In genomic region chr10:110008518-110009339, GRCh38 we compare ENCODE assay signal across 8 cellular contexts. TPM values are rescaled to one million over a fixed set of nuclear protein-coding genes. Genes with fewer than 3 reads are reported as not detected.
DNase-seq lines count a peak whose midpoint lies in the region; ATAC-seq, FAIRE-seq and TF ChIP-seq lines count a peak whose summit lies in the region.

No MANE protein-coding gene starts in this region.

- H3K4me3 Mint-ChIP-seq in activated naive CD8-positive, alpha-beta T cell treated with anti-CD3 and anti-CD28 coated beads for 36 hours, result no peak overlapping the region

- H3K27ac ChIP-seq in right cardiac atrium (ENCODE audit: low read length) (peak overlapping the region; percentile 89), skin epidermis (peak overlapping the region; percentile 64 to 96 (median 91))

- TF ChIP-seq POLR2A in GM12892 (IDR thresholded peaks at IDR 0.05; ENCODE audit: low read depth, low read length), result no peak

- peaks cover 51% of the 10 kb centered on the region for H3K4me1 Mint-ChIP-seq in activated naive CD8-positive, alpha-beta T cell treated with anti-CD3 and anti-CD28 coated beads for 36 hours

- no peaks in the 10 kb centered on the region for H3K27me3 Mint-ChIP-seq in activated naive CD8-positive, alpha-beta T cell treated with anti-CD3 and anti-CD28 coated beads for 36 hours

- no peaks in the 10 kb centered on the region for H3K9me3 Mint-ChIP-seq in activated naive CD8-positive, alpha-beta T cell treated with anti-CD3 and anti-CD28 coated beads for 36 hours

- H3K27me3 ChIP-seq in right cardiac atrium (ENCODE audit: control insufficient read depth, insufficient read depth), result no peaks in the 10 kb centered on the region

- H3K4me1 ChIP-seq in right cardiac atrium (ENCODE audit: control insufficient read depth, insufficient read depth, low read length), result peaks cover 4% of the 10 kb centered on the region

- peaks cover 3% of the 10 kb centered on the region for H3K36me3 Mint-ChIP-seq in activated naive CD8-positive, alpha-beta T cell treated with anti-CD3 and anti-CD28 coated beads for 36 hours

- WGBS in right cardiac atrium, result under 1% methylated on average over 30 of the region's 30 CpGs

- ATAC-seq in HG03064 (IDR thresholded peaks at IDR 0.05; ENCODE audit: low read depth, unreplicated experiment) (peak; percentile 23), right cardiac atrium (no peak), HG03095 (IDR thresholded peaks at IDR 0.05; ENCODE audit: unreplicated experiment) (no peak)

- FAIRE-seq in GM12892 (lab: Jason Lieb, UNC), result peak; percentile 80

- intact Hi-C loops in right cardiac atrium (cut with DNase I), result loop anchor here (10.0 kb wide), 2 partner anchors 84 to 114 kb away; partner anchors contain the start of gene XPNPEP1 (in 1 of the 4)

- peak overlapping the region; percentile 98 for H3K4me3 ChIP-seq in right cardiac atrium (ENCODE audit: low read length)
- peak overlapping the region; percentile 60 to 98 (median 90) for H3K4me3 ChIP-seq in skin epidermis

- no peaks in the 10 kb centered on the region for H3K9me3 ChIP-seq in right cardiac atrium (ENCODE audit: control insufficient read depth, low read length)

- DNase-seq in GM12892 (ENCODE audit: insufficient read length) (no peak), RPMI7951 (ENCODE audit: low read depth) (peak; percentile 17), right cardiac atrium (peak; percentile 30 to 66 (median 64)), NCI-H2196 treated with DMSO at 0.1 percent for 48 hours (lab: John Stamatoyannopoulos, UW; ENCODE audit: unreplicated experiment) (no peak)
- peak; percentile 36 for DNase-seq in activated naive CD8-positive, alpha-beta T cell treated with anti-CD3 and anti-CD28 coated beads for 36 hours

- H3K27ac Mint-ChIP-seq in activated naive CD8-positive, alpha-beta T cell treated with anti-CD3 and anti-CD28 coated beads for 36 hours, result peak overlapping the region; percentile 92

RNA-seq across cellular contexts. Expression of gene ADD3, which starts 0.9 kb away (rescaled TPM):
- 20.9 TPM for polyA plus RNA-seq in GM12892 (2012; ENCODE audit: missing spikeins)
- 43.9 and 294 TPM in 2 replicates for total RNA-seq in RPMI7951 (2014; rRNA removed; shearing (Covaris generic))
- total RNA-seq in activated naive CD8-positive, alpha-beta T cell treated with anti-CD3 and anti-CD28 coated beads for 36 hours, result 10 to 100 TPM; 44.0 to 52.5 TPM
- 100 to 1,000 TPM; 113 to 146 (median 124) TPM for total RNA-seq in right cardiac atrium
- 47.4 TPM for polyA plus RNA-seq in right cardiac atrium

Comparison
In these comparisons a context has a peak if more than half of its experiments do, and no peak if none do; other contexts are left out.
1. DNase-seq: peak in RPMI7951 (single experiment), activated naive CD8-positive, alpha-beta T cell treated with anti-CD3 and anti-CD28 coated beads for 36 hours (single experiment) and right cardiac atrium (3 of 3); none in GM12892 (single experiment) and NCI-H2196 treated with DMSO at 0.1 percent for 48 hours (single experiment).